17 cellular contexts compared by ENCODE assay signal in genomic region chr22:40520562-40520961, GRCh38.
"Had no signal": no experiment of that assay in that cellular context is flagged by ENCODE, and none has a peak within 500 bp of the region (broad histone marks: within the 10 kb centered on the region; RNA-seq: fewer than 3 reads in every experiment).

No MANE protein-coding gene starts in this region.

- H3K4me3 Mint-ChIP-seq: activated naive CD4-positive, alpha-beta T cell treated with anti-CD3 and anti-CD28 coated beads for 36 hours; dendritic cell treated with granulocyte-macrophage colony-stimulating factor and Interleukin-4, amounts not matched to agents 40 ng/mL and 50 ng/mL, for 4 days; naive B cell; stimulated activated memory B cell treated with anti-CD40 and anti-IgM and Interleukin-4, amounts not matched to agents 10 μg/mL and 1 μg/mL and 100 μg/mL, for 72 hours had no signal

- DNase-seq: activated CD4-positive, CD25-positive, alpha-beta regulatory T cell treated with anti-CD3 and anti-CD28 coated beads, Interleukin-2, amount 50 U/mL, for 72 hours; activated naive CD4-positive, alpha-beta T cell treated with anti-CD3 and anti-CD28 coated beads for 36 hours; amygdala; body of pancreas; central memory CD4-positive, alpha-beta T cell; effector memory CD4-positive, alpha-beta T cell; foreskin fibroblast; hippocampal formation; left lung; naive B cell; nucleus accumbens; SIG-M5; stimulated activated CD4-positive, alpha-beta T cell treated with anti-CD3 and anti-CD28 coated beads, Interleukin-2, amount 100 ng/mL, for 48 hours; substantia nigra had no signal

- H3K27ac Mint-ChIP-seq: dendritic cell treated with granulocyte-macrophage colony-stimulating factor and Interleukin-4, amounts not matched to agents 40 ng/mL and 50 ng/mL, for 4 days had no signal

- H3K27me3 Mint-ChIP-seq: dendritic cell treated with granulocyte-macrophage colony-stimulating factor and Interleukin-4, amounts not matched to agents 40 ng/mL and 50 ng/mL, for 4 days; naive B cell; stimulated activated memory B cell treated with anti-CD40 and anti-IgM and Interleukin-4, amounts not matched to agents 10 μg/mL and 1 μg/mL and 100 μg/mL, for 72 hours had no signal

- H3K27ac ChIP-seq: tibial nerve had no signal

- H3K27me3 ChIP-seq: body of pancreas, left lung, tibial nerve had no signal

- ATAC-seq: body of pancreas; left lung; stimulated activated memory B cell treated with anti-CD40 and anti-IgM and Interleukin-4, amounts not matched to agents 10 μg/mL and 1 μg/mL and 100 μg/mL, for 72 hours had no signal

- H3K36me3 ChIP-seq: tibial nerve had no signal

- H3K4me3 ChIP-seq: body of pancreas, left lung, tibial nerve had no signal

- H3K9me3 ChIP-seq: body of pancreas, left lung, tibial nerve had no signal

- H3K9me3 Mint-ChIP-seq: dendritic cell treated with granulocyte-macrophage colony-stimulating factor and Interleukin-4, amounts not matched to agents 40 ng/mL and 50 ng/mL, for 4 days; naive B cell; stimulated activated memory B cell treated with anti-CD40 and anti-IgM and Interleukin-4, amounts not matched to agents 10 μg/mL and 1 μg/mL and 100 μg/mL, for 72 hours had no signal
